19 cellular contexts compared by ENCODE assay signal in genomic region chr21:45632165-45632896, GRCh38. TPM values are rescaled to one million over a fixed set of nuclear protein-coding genes. Genes with fewer than 3 reads are reported as not detected.
DNase-seq lines count a peak whose midpoint lies in the region; ATAC-seq and TF ChIP-seq lines count a peak whose summit lies in the region.
"Had no signal": no experiment of that assay in that cellular context is flagged by ENCODE, and none has a peak within 500 bp of the region (broad histone marks: within the 10 kb centered on the region; RNA-seq: fewer than 3 reads in every experiment).

No MANE protein-coding gene starts in this region.

- H2AK5ac ChIP-seq in IMR-90 (ENCODE audit: low read depth, low read length): no peak overlapping the region

- intact Hi-C loops in IMR-90 (cut with micrococcal nuclease) (no loop called here), colonic mucosa (cut with DNase I) (no loop called here)
- intact Hi-C loops in CD4-positive, alpha-beta memory T cell (cut with micrococcal nuclease): no loop called here

- POLR2A ChIA-PET in IMR-90 (lab: Charles Lee; ENCODE audit: unreplicated experiment): no interaction called here
- POLR2A ChIA-PET in CD4-positive, alpha-beta memory T cell (lab: Charles Lee; ENCODE audit: partially characterized antibody): no interaction called here

- H3K27ac ChIP-seq in IMR-90 (ENCODE audit: insufficient read depth, low read length) (no peak overlapping the region), colonic mucosa (no peak overlapping the region)
- H3K27ac ChIP-seq in CD4-positive, alpha-beta memory T cell (ENCODE audit: low read depth, low read length): no peak overlapping the region
- H3K27ac ChIP-seq: epithelial cell of prostate, skin epidermis had no signal

- H3K4me3 ChIP-seq in IMR-90 (ENCODE audit: insufficient read depth, low read depth, low read length): no peak overlapping the region
- H3K4me3 ChIP-seq in colonic mucosa: no peak overlapping the region
- H3K4me3 ChIP-seq in CD4-positive, alpha-beta memory T cell (ENCODE audit: low read length in 2 of 2): no peak overlapping the region
- H3K4me3 ChIP-seq: skin epidermis had no signal

- no peaks in the 10 kb centered on the region for H3K27me3 Mint-ChIP-seq in activated T-cell treated with anti-CD3 and anti-CD28 coated beads, Interleukin-2, amount 50 U/mL, for 72 hours (ENCODE audit: low read depth)
- H3K27me3 Mint-ChIP-seq in stimulated activated memory B cell treated with anti-CD40 and anti-IgM and Interleukin-4, amounts not matched to agents 10 μg/mL and 1 μg/mL and 100 μg/mL, for 72 hours: peaks cover 6% of the 10 kb centered on the region
- H3K27me3 Mint-ChIP-seq in CD4-positive, alpha-beta memory T cell: peaks cover 6 to 7% of the 10 kb centered on the region in 2 donors

- H3K4me1 Mint-ChIP-seq in activated T-cell treated with anti-CD3 and anti-CD28 coated beads, Interleukin-2, amount 50 U/mL, for 72 hours (ENCODE audit: low read depth): peaks cover 5% of the 10 kb centered on the region
- peaks cover 5% of the 10 kb centered on the region for H3K4me1 Mint-ChIP-seq in stimulated activated memory B cell treated with anti-CD40 and anti-IgM and Interleukin-4, amounts not matched to agents 10 μg/mL and 1 μg/mL and 100 μg/mL, for 72 hours
- H3K4me1 Mint-ChIP-seq in CD4-positive, alpha-beta memory T cell: peaks cover 0 to 1% (median 0%) of the 10 kb centered on the region in 4 donors
- H3K4me1 Mint-ChIP-seq: nephron had no signal

- TF ChIP-seq RAD21 in IMR-90 (IDR thresholded peaks at IDR 0.05; ENCODE audit: low read length): no peak

- no peak overlapping the region for H2BK15ac ChIP-seq in IMR-90 (ENCODE audit: low read depth, low read length)

- peak overlapping the region; percentile 3; the same call in 1 of the 2 replicates for H3K4ac ChIP-seq in IMR-90 (ENCODE audit: low read depth, low read length)

- no peaks in the 10 kb centered on the region for H3K79me1 ChIP-seq in IMR-90 (ENCODE audit: low read depth in 1 of 2, low read length in 2 of 2)

- ATAC-seq in activated T-cell treated with anti-CD3 and anti-CD28 coated beads, Interleukin-2, amount 50 U/mL, for 72 hours (replicated peaks in 1 of 2): peak; percentile 33 to 45
- ATAC-seq in IMR-90 (ENCODE audit: low read depth) (no peak), HG03378 (IDR thresholded peaks at IDR 0.05; ENCODE audit: unreplicated experiment) (no peak)
- peak; percentile 75 for ATAC-seq in stimulated activated memory B cell treated with anti-CD40 and anti-IgM and Interleukin-4, amounts not matched to agents 10 μg/mL and 1 μg/mL and 100 μg/mL, for 72 hours

- TF ChIP-seq CTCF in IMR-90 (conservative IDR thresholded peaks at IDR 0.05; ENCODE audit: low read depth, low read length) (no peak), colonic mucosa (IDR thresholded peaks at IDR 0.05) (no peak)

- H2BK5ac ChIP-seq in IMR-90 (ENCODE audit: low read depth, low read length, poor library complexity, severe bottlenecking): no peak overlapping the region

- no peak for TF ChIP-seq POLR2A in IMR-90 (IDR thresholded peaks at IDR 0.05; ENCODE audit: low read depth, low read length)

- H3K36me3 ChIP-seq in IMR-90 (ENCODE audit: control insufficient read depth, insufficient read depth, low read length) (no peaks in the 10 kb centered on the region), colonic mucosa (no peaks in the 10 kb centered on the region)
- no peaks in the 10 kb centered on the region for H3K36me3 ChIP-seq in CD4-positive, alpha-beta memory T cell (ENCODE audit: insufficient read depth, low read length)

- in situ Hi-C loops in IMR-90 (cut with MboI; ENCODE audit: low sequenced_read_pairs): no loop called here

- H3K4me1 ChIP-seq in IMR-90 (ENCODE audit: control insufficient read depth, insufficient read depth, low read length) (no peaks in the 10 kb centered on the region), colonic mucosa (no peaks in the 10 kb centered on the region)
- no peaks in the 10 kb centered on the region for H3K4me1 ChIP-seq in CD4-positive, alpha-beta memory T cell (ENCODE audit: insufficient read depth, low read length)

- no peak overlapping the region for H3K27ac Mint-ChIP-seq in activated T-cell treated with anti-CD3 and anti-CD28 coated beads, Interleukin-2, amount 50 U/mL, for 72 hours
- H3K27ac Mint-ChIP-seq in stimulated activated memory B cell treated with anti-CD40 and anti-IgM and Interleukin-4, amounts not matched to agents 10 μg/mL and 1 μg/mL and 100 μg/mL, for 72 hours: no peak overlapping the region
- no peak overlapping the region for H3K27ac Mint-ChIP-seq in CD4-positive, alpha-beta memory T cell
- H3K27ac Mint-ChIP-seq: nephron, progenitor cell of endocrine pancreas had no signal

- no peak overlapping the region for H4K8ac ChIP-seq in IMR-90 (ENCODE audit: low read depth in 2 of 2, low read length in 2 of 2)

- peak overlapping the region; percentile 52; the same call in 1 of the 2 replicates for H3K18ac ChIP-seq in IMR-90 (ENCODE audit: low read depth, low read length)

- peak overlapping the region; percentile 32; the same call in 1 of the 2 replicates for H2BK120ac ChIP-seq in IMR-90 (ENCODE audit: low read depth, low read length)

- no peak overlapping the region for H3K4me2 ChIP-seq in IMR-90 (ENCODE audit: low read depth, low read length)

- peaks cover 25% of the 10 kb centered on the region for H3K27me3 ChIP-seq in IMR-90 (ENCODE audit: control insufficient read depth, insufficient read depth, low read length)
- H3K27me3 ChIP-seq in colonic mucosa: no peaks in the 10 kb centered on the region
- no peaks in the 10 kb centered on the region for H3K27me3 ChIP-seq in CD4-positive, alpha-beta memory T cell (ENCODE audit: insufficient read depth, low read length)

- H4K5ac ChIP-seq in IMR-90 (ENCODE audit: low read depth, low read length): 0 out of 2 replicates have a peak overlapping the region, but pooled peaks have one; percentile 23

- dilution Hi-C loops in IMR-90 (cut with HindIII; ENCODE audit: low sequenced_read_pairs, unreplicated experiment): no loop called here

- H3K9me1 ChIP-seq in IMR-90 (ENCODE audit: insufficient read depth, low read length): peaks cover 14% of the 10 kb centered on the region

- no peak overlapping the region for H3K23ac ChIP-seq in IMR-90 (ENCODE audit: low read depth, low read length)

- no peak overlapping the region for H3K9ac ChIP-seq in IMR-90 (ENCODE audit: low read depth, low read length)
- H3K9ac ChIP-seq in colonic mucosa (ENCODE audit: low read depth in 2 of 2, low read length in 2 of 2): no peak overlapping the region

- no TSS peak for BruUV-seq in IMR-90 (replicated peaks; lab: Mats Ljungman, UMichigan)

- no peak for DNase-seq in activated T-cell treated with anti-CD3 and anti-CD28 coated beads, Interleukin-2, amount 50 U/mL, for 72 hours
- DNase-seq in activated T-cell treated with anti-CD3 and anti-CD28 coated beads, Interleukin-2, amount 50 U/mL, for 48 hours: no peak
- DNase-seq in IMR-90 (no peak), colonic mucosa (peak; percentile 13), hippocampal formation (lab: John Stamatoyannopoulos, UW) (no peak)
- no peak for DNase-seq in CD4-positive, alpha-beta memory T cell
- DNase-seq: amniotic stem cell, DMS79 treated with DMSO at 0.1 percent for 48 hours, kidney glomerular epithelial cell, NCI-H1436, NCI-H2171 treated with DMSO at 0.1 percent for 48 hours, NCI-H526 treated with DMSO at 0.1 percent for 48 hours, SIG-M5 had no signal

- 0 out of 2 replicates have a peak overlapping the region, but pooled peaks have one; percentile 47 for H4K91ac ChIP-seq in IMR-90 (ENCODE audit: insufficient read depth, low read depth, low read length)

- peak overlapping the region; percentile 23 for H2AFZ ChIP-seq in IMR-90 (replicated peaks; ENCODE audit: low read length, poor library complexity)

- CTCF ChIA-PET in IMR-90 (lab: Yijun Ruan, JAX): no interaction called here
- CTCF ChIA-PET in CD4-positive, alpha-beta memory T cell (lab: Charles Lee; ENCODE audit: partially characterized antibody): no interaction called here

- H3K14ac ChIP-seq in IMR-90 (replicated peaks; ENCODE audit: low read depth, low read length): no peak overlapping the region

- no peak overlapping the region for H3K56ac ChIP-seq in IMR-90 (ENCODE audit: extremely low read depth, insufficient read depth, low read length)

- H4K20me1 ChIP-seq in IMR-90 (ENCODE audit: insufficient read depth, low read length): no peaks in the 10 kb centered on the region

- H3K36me3 Mint-ChIP-seq in activated T-cell treated with anti-CD3 and anti-CD28 coated beads, Interleukin-2, amount 50 U/mL, for 72 hours (ENCODE audit: insufficient read depth in 2 of 2): no peaks in the 10 kb centered on the region
- no peaks in the 10 kb centered on the region for H3K36me3 Mint-ChIP-seq in stimulated activated memory B cell treated with anti-CD40 and anti-IgM and Interleukin-4, amounts not matched to agents 10 μg/mL and 1 μg/mL and 100 μg/mL, for 72 hours
- no peaks in the 10 kb centered on the region for H3K36me3 Mint-ChIP-seq in CD4-positive, alpha-beta memory T cell

- H3K9me3 Mint-ChIP-seq in activated T-cell treated with anti-CD3 and anti-CD28 coated beads, Interleukin-2, amount 50 U/mL, for 72 hours: no peaks in the 10 kb centered on the region
- no peaks in the 10 kb centered on the region for H3K9me3 Mint-ChIP-seq in stimulated activated memory B cell treated with anti-CD40 and anti-IgM and Interleukin-4, amounts not matched to agents 10 μg/mL and 1 μg/mL and 100 μg/mL, for 72 hours
- H3K9me3 Mint-ChIP-seq in CD4-positive, alpha-beta memory T cell: no peaks in the 10 kb centered on the region

- no peak overlapping the region for H3K4me3 Mint-ChIP-seq in activated T-cell treated with anti-CD3 and anti-CD28 coated beads, Interleukin-2, amount 50 U/mL, for 72 hours
- no peak overlapping the region for H3K4me3 Mint-ChIP-seq in stimulated activated memory B cell treated with anti-CD40 and anti-IgM and Interleukin-4, amounts not matched to agents 10 μg/mL and 1 μg/mL and 100 μg/mL, for 72 hours
- no peak overlapping the region for H3K4me3 Mint-ChIP-seq in CD4-positive, alpha-beta memory T cell
- H3K4me3 Mint-ChIP-seq: nephron had no signal

- 86% methylated on average over 13 of the region's 18 CpGs; no CpG with 5 or more reads in 1 of the 2 experiments for WGBS in IMR-90 (ENCODE audit: extremely low coverage in 2 of 2, insufficient read length in 1 of 2), 2 experiments

- no peak overlapping the region for H2BK20ac ChIP-seq in IMR-90 (ENCODE audit: low read depth, low read length)

- H3K9me3 ChIP-seq in IMR-90 (ENCODE audit: control insufficient read depth, insufficient read depth, low read length) (no peaks in the 10 kb centered on the region), colonic mucosa (no peaks in the 10 kb centered on the region)
- H3K9me3 ChIP-seq in CD4-positive, alpha-beta memory T cell (ENCODE audit: control insufficient read depth in 1 of 2, low read length in 2 of 2): no peaks in the 10 kb centered on the region

- peak overlapping the region; percentile 55 for H2AK9ac ChIP-seq in IMR-90 (replicated peaks; ENCODE audit: low read depth, low read length, poor library complexity)

RNA-seq across cellular contexts. Expression of gene PCBP3, which starts 11.2 kb away (rescaled TPM):
- 10 to 100 TPM; 20.2 to 24.1 TPM for total RNA-seq in activated T-cell treated with anti-CD3 and anti-CD28 coated beads, Interleukin-2, amount 50 U/mL, for 72 hours
- total RNA-seq in IMR-90 (2012; rRNA removed) (2.5 and 2.9 TPM in 2 replicates), colonic mucosa (1 to 10 TPM; 2.1 to 5.3 TPM)
- 3.7 and 3.9 TPM in 2 replicates for polyA plus RNA-seq in IMR-90 (2012; rRNA removed)
- 4.4 and 7.4 TPM in 2 replicates for polyA plus RNA-seq in IMR-90 (2012; cell fraction: cytosol; rRNA removed)
- polyA plus RNA-seq in IMR-90 (2012; cell fraction: nucleus; rRNA removed; ENCODE audit: low replicate concordance): 8.7 and 10.4 TPM in 2 replicates
- total RNA-seq in CD4-positive, alpha-beta memory T cell: 1 to 10 TPM in 1 of 2 experiments, under 1 TPM in 1; 0.99 to 1.6 TPM
- 1 to 10 TPM in 1 of 2 donors, under 1 TPM in 1; 0.36 to 1.1 TPM for polyA plus RNA-seq in CD4-positive, alpha-beta memory T cell

Comparison
In these comparisons a context has a peak if more than half of its experiments do, and no peak if none do; other contexts are left out.
1. ATAC-seq: peak in activated T-cell treated with anti-CD3 and anti-CD28 coated beads, Interleukin-2, amount 50 U/mL, for 72 hours (2 of 2) and stimulated activated memory B cell treated with anti-CD40 and anti-IgM and Interleukin-4, amounts not matched to agents 10 μg/mL and 1 μg/mL and 100 μg/mL, for 72 hours (single experiment); none in IMR-90 (single experiment) and HG03378 (single experiment).